Comparison of ENCODE assay signal across 1 cellular context in the genomic region with DNA sequence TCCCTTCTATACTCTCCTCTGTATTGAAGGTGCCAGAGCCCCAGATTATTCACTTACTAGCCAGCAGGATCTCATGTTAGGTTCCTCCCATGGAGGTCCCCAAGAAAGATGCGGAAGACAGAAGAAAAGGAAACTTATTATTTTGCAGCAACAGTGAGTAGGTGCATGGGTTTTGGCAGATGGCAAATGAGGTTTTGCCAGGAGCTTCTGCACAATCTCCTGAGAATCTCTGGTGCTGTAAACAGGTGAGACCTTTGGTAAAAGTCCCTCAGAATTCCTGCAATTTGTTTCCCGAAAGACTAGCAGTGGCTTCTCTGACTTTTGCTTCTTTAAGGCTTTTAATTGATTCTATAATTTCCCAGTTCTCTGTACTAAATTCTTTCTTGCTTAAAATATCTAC.
TF ChIP-seq lines count a peak whose summit lies in the region.

No MANE protein-coding gene starts in this region.

TF ChIP-seq in H1, 55 proteins besides CTCF, POLR2A, EP300 and RAD21:
- TF ChIP-seq ATF2 (IDR thresholded peaks at IDR 0.05; ENCODE audit: low read length), result no peak
- no peak for TF ChIP-seq YY1 (IDR thresholded peaks at IDR 0.05; ENCODE audit: low read depth, low read length)
- no peak for TF ChIP-seq TCF12 (IDR thresholded peaks at IDR 0.05; ENCODE audit: low read depth, low read length)
- no peak for TF ChIP-seq POU5F1 (IDR thresholded peaks at IDR 0.05; ENCODE audit: low read depth, low read length)
- no peak for TF ChIP-seq EGR1 (IDR thresholded peaks at IDR 0.05; ENCODE audit: borderline replicate concordance, low read depth, low read length)
- TF ChIP-seq KDM4A (IDR thresholded peaks at IDR 0.05; ENCODE audit: low read depth, low read length, severe bottlenecking), result no peak
- no peak for TF ChIP-seq RNF2 (IDR thresholded peaks at IDR 0.05; ENCODE audit: borderline replicate concordance, low read depth, low read length, missing control alignments, poor library complexity, severe bottlenecking)
- no peak for TF ChIP-seq SIRT6 (IDR thresholded peaks at IDR 0.05; ENCODE audit: low read length)
- TF ChIP-seq TAF1 (IDR thresholded peaks at IDR 0.05; ENCODE audit: low read depth, low read length), result no peak
- no peak for TF ChIP-seq FOSL1 (IDR thresholded peaks at IDR 0.05; ENCODE audit: insufficient read depth, low read depth, low read length)
- TF ChIP-seq SAP30 (IDR thresholded peaks at IDR 0.05; ENCODE audit: insufficient read depth, insufficient replicate concordance, low read length), result no peak
- TF ChIP-seq CREB1 (IDR thresholded peaks at IDR 0.05), result no peak
- TF ChIP-seq SP1 (IDR thresholded peaks at IDR 0.05; ENCODE audit: low read depth, low read length), result no peak
- no peak for TF ChIP-seq CHD2 (IDR thresholded peaks at IDR 0.05; ENCODE audit: low read length)
- TF ChIP-seq E2F6 (IDR thresholded peaks at IDR 0.05), result no peak
- TF ChIP-seq SIN3A (conservative IDR thresholded peaks at IDR 0.05 in 1 of 2, IDR thresholded peaks at IDR 0.05 in 1 of 2; ENCODE audit: low read depth in 1 of 2, low read length in 2 of 2), result no peak
- TF ChIP-seq HDAC6 (IDR thresholded peaks at IDR 0.05; ENCODE audit: low read depth, low read length), result no peak
- no peak for TF ChIP-seq KDM1A (IDR thresholded peaks at IDR 0.05; ENCODE audit: borderline replicate concordance, low read length)
- TF ChIP-seq TAF7 (optimal IDR thresholded peaks at IDR 0.05; ENCODE audit: borderline replicate concordance, low read depth, low read length), result no peak
- TF ChIP-seq, protein P1, sequence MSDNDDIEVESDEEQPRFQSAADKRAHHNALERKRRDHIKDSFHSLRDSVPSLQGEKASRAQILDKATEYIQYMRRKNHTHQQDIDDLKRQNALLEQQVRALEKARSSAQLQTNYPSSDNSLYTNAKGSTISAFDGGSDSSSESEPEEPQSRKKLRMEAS (IDR thresholded peaks at IDR 0.05), result no peak
